12 cellular contexts compared by ENCODE assay signal in genomic region chr15:78830514-78831228, GRCh38. TPM values are rescaled to one million over a fixed set of nuclear protein-coding genes. Genes with fewer than 3 reads are reported as not detected.
DNase-seq lines count a peak whose midpoint lies in the region; ATAC-seq, FAIRE-seq and TF ChIP-seq lines count a peak whose summit lies in the region.
"Had no signal": no experiment of that assay in that cellular context is flagged by ENCODE, and none has a peak within 500 bp of the region (broad histone marks: within the 10 kb centered on the region; RNA-seq: fewer than 3 reads in every experiment).

No MANE protein-coding gene starts in this region.

- peak overlapping the region in 6 of 8 donors; percentile 41 to 81 (median 76) for H3K4me3 Mint-ChIP-seq in CD4-positive, alpha-beta memory T cell
- no peak overlapping the region for H3K4me3 Mint-ChIP-seq in H9
- peak overlapping the region; percentile 75 to 91 (median 82) for H3K4me3 Mint-ChIP-seq in naive thymus-derived CD8-positive, alpha-beta T cell
- H3K4me3 Mint-ChIP-seq: nephron had no signal

- H3K23me2 ChIP-seq in H9 (ENCODE audit: insufficient read length, low read depth, low read length, poor library complexity, severe bottlenecking) = no peaks in the 10 kb centered on the region

- no peaks in the 10 kb centered on the region for H3K36me3 Mint-ChIP-seq in CD4-positive, alpha-beta memory T cell
- no peaks in the 10 kb centered on the region for H3K36me3 Mint-ChIP-seq in H9 (ENCODE audit: insufficient read depth in 1 of 3, low read depth in 3 of 3)
- no peaks in the 10 kb centered on the region for H3K36me3 Mint-ChIP-seq in naive thymus-derived CD8-positive, alpha-beta T cell

- H2BK20ac ChIP-seq in H9 (ENCODE audit: low read depth, low read length, poor library complexity, severe bottlenecking) = no peak overlapping the region

- TF ChIP-seq EP300 in GM12878 (IDR thresholded peaks at IDR 0.05; ENCODE audit: borderline replicate concordance in 1 of 2, control insufficient read depth in 1 of 2, low read depth in 2 of 2, low read length in 2 of 2) = no peak
- TF ChIP-seq EP300 in suprapubic skin (IDR thresholded peaks at IDR 0.05) = no peak

- H3K14ac ChIP-seq in H9 (ENCODE audit: insufficient read depth, low read length) = no peak overlapping the region; the same call in 1 of the 2 replicates

- H2BK15ac ChIP-seq in H9 (ENCODE audit: low read depth, low read length) = no peak overlapping the region

- peaks cover 0 to 20% (median 0%) of the 10 kb centered on the region in 4 donors for H3K4me1 Mint-ChIP-seq in CD4-positive, alpha-beta memory T cell
- H3K4me1 Mint-ChIP-seq in H9 = peaks cover 0 to 5% of the 10 kb centered on the region in 2 experiments; a peak in 3 of 4 replicates
- H3K4me1 Mint-ChIP-seq in naive thymus-derived CD8-positive, alpha-beta T cell = peaks cover 2 to 20% (median 13%) of the 10 kb centered on the region in 4 donors

- H3K79me2 ChIP-seq in H9 (ENCODE audit: insufficient read depth, low read length) (no peaks in the 10 kb centered on the region), GM12878 (ENCODE audit: control insufficient read depth, insufficient read depth, low read length) (no peaks in the 10 kb centered on the region)

- H3K9ac ChIP-seq in H9 (ENCODE audit: extremely low read depth, insufficient read length, low read length) (no peak overlapping the region), GM12878 (ENCODE audit: control insufficient read depth, insufficient read depth, low read length) (no peak overlapping the region; the same call in 1 of the 2 replicates)

- H2AFZ ChIP-seq in H9 (ENCODE audit: low read length) = no peak overlapping the region
- H2AFZ ChIP-seq in GM12878 (ENCODE audit: control insufficient read depth, low read depth, low read length) = peak overlapping the region; percentile 78
- H2AFZ ChIP-seq: PC-9 had no signal

- no peak overlapping the region for H3T11ph ChIP-seq in H9 (ENCODE audit: low read length)

- H4K8ac ChIP-seq in H9 (replicated peaks; ENCODE audit: insufficient read length, low read depth, low read length) = no peak overlapping the region

- no peak overlapping the region for H4K5ac ChIP-seq in H9 (ENCODE audit: insufficient read length, low read depth, low read length)

- no peak overlapping the region for H2AK5ac ChIP-seq in H9 (ENCODE audit: insufficient read length, low read length)

- BruUV-seq in GM12878 (replicated peaks; lab: Mats Ljungman, UMichigan) = no TSS peak

- no peak for TF ChIP-seq CTCF in H9 (conservative IDR thresholded peaks at IDR 0.05)
- no peak for TF ChIP-seq CTCF in GM12878 (IDR thresholded peaks at IDR 0.05 in 2 of 3, conservative IDR thresholded peaks at IDR 0.05 in 1 of 3; ENCODE audit: control insufficient read depth in 2 of 3, extremely low read depth in 1 of 3, insufficient read depth in 1 of 3, low read depth in 3 of 3, low read length in 3 of 3)
- TF ChIP-seq CTCF in suprapubic skin (IDR thresholded peaks at IDR 0.05) = no peak

- no peak overlapping the region for H2BK120ac ChIP-seq in H9 (ENCODE audit: low read depth, low read length, poor library complexity, severe bottlenecking)

- no peak for FAIRE-seq in GM12878 (lab: Jason Lieb, UNC)

- no peak overlapping the region for H3K27ac Mint-ChIP-seq in CD4-positive, alpha-beta memory T cell
- H3K27ac Mint-ChIP-seq in H9 = no peak overlapping the region
- peak overlapping the region in 7 of 10 donors; percentile 9 to 83 (median 71) for H3K27ac Mint-ChIP-seq in naive thymus-derived CD8-positive, alpha-beta T cell
- H3K27ac Mint-ChIP-seq: nephron had no signal

- H3K79me1 ChIP-seq in H9 (ENCODE audit: insufficient read depth, low read depth, low read length, poor library complexity, severe bottlenecking) = no peaks in the 10 kb centered on the region

- no peaks in the 10 kb centered on the region for H3K36me3 ChIP-seq in CD4-positive, alpha-beta memory T cell (ENCODE audit: insufficient read depth, low read length)
- no peaks in the 10 kb centered on the region for H3K36me3 ChIP-seq in GM12878 (ENCODE audit: control insufficient read depth in 2 of 2, insufficient read depth in 2 of 2, low read length in 1 of 2)
- no peaks in the 10 kb centered on the region for H3K36me3 ChIP-seq in suprapubic skin

- H3K4me2 ChIP-seq in H9 (ENCODE audit: insufficient read depth, insufficient read length, low read length) (no peak overlapping the region), GM12878 (ENCODE audit: control insufficient read depth, insufficient read depth) (peak overlapping the region; percentile 33)
- H3K4me2 ChIP-seq: PC-9 had no signal

- H3K23ac ChIP-seq in H9 (ENCODE audit: insufficient read length, low read depth, low read length) = no peak overlapping the region

- H4K20me1 ChIP-seq in H9 (ENCODE audit: control insufficient read depth, insufficient read depth, insufficient read length) (no peaks in the 10 kb centered on the region), GM12878 (ENCODE audit: control insufficient read depth, insufficient read depth) (no peaks in the 10 kb centered on the region)

- H3K27me3 Mint-ChIP-seq in CD4-positive, alpha-beta memory T cell = peaks cover 4 to 14% of the 10 kb centered on the region in 2 donors
- H3K27me3 Mint-ChIP-seq in H9 (ENCODE audit: low read depth) = no peaks in the 10 kb centered on the region
- H3K27me3 Mint-ChIP-seq in naive thymus-derived CD8-positive, alpha-beta T cell = peaks cover 0 to 19% (median 4%) of the 10 kb centered on the region in 5 donors

- H3K27me3 ChIP-seq in CD4-positive, alpha-beta memory T cell (ENCODE audit: insufficient read depth, low read length) = no peaks in the 10 kb centered on the region
- H3K27me3 ChIP-seq in H9 (ENCODE audit: insufficient read depth, low read length) (no peaks in the 10 kb centered on the region), GM12878 (replicated peaks in 1 of 2; ENCODE audit: control insufficient read depth in 2 of 2, insufficient read depth in 2 of 2, low read length in 1 of 2) (no peaks in the 10 kb centered on the region; a peak in 1 of 4 replicates), suprapubic skin (peaks cover 26% of the 10 kb centered on the region)

- no peak overlapping the region for H3K18ac ChIP-seq in H9 (ENCODE audit: insufficient read length, low read depth, low read length)

- intact Hi-C loops in CD4-positive, alpha-beta memory T cell (cut with micrococcal nuclease) = no loop called here
- intact Hi-C loops in GM12878 (cut with micrococcal nuclease; ENCODE audit: unreplicated experiment) = no loop called here

- peak; percentile 65 for ATAC-seq in GM12878
- peak; percentile 67 to 79 for ATAC-seq in naive thymus-derived CD8-positive, alpha-beta T cell
- ATAC-seq in HG03135 (IDR thresholded peaks at IDR 0.05; ENCODE audit: unreplicated experiment) = no peak

- H4K91ac ChIP-seq in H9 (ENCODE audit: insufficient read length, low read depth, low read length) = no peak overlapping the region

- H3K27ac ChIP-seq in CD4-positive, alpha-beta memory T cell (ENCODE audit: low read depth, low read length) = no peak overlapping the region
- H3K27ac ChIP-seq in H9 (ENCODE audit: insufficient read length, low read depth, low read length) (no peak overlapping the region), GM12878 (ENCODE audit: control insufficient read depth, insufficient read depth) (no peak overlapping the region), suprapubic skin (no peak overlapping the region)
- H3K27ac ChIP-seq: PC-9 had no signal

- TF ChIP-seq POLR2A in GM12878 (IDR thresholded peaks at IDR 0.05; ENCODE audit: low read depth, low read length) (peak; percentile 47; the same call in 1 of the 2 replicates), suprapubic skin (IDR thresholded peaks at IDR 0.05) (no peak)

- POLR2A ChIA-PET in CD4-positive, alpha-beta memory T cell (lab: Charles Lee; ENCODE audit: partially characterized antibody) = no interaction called here
- POLR2A ChIA-PET in GM12878 (lab: Charles Lee) = no interaction called here
- POLR2A ChIA-PET in naive thymus-derived CD8-positive, alpha-beta T cell (lab: Charles Lee) = interaction anchor here (1.3 kb wide), 1 partner anchor 43 kb away, joined by 16 read pairs; the partner anchor contains the start of gene MORF4L1

- no peak overlapping the region for H3K4ac ChIP-seq in H9 (ENCODE audit: low read depth, low read length)

- WGBS in H9 (ENCODE audit: extremely low coverage, insufficient read length, low lambda C conversion rate) = no CpG with 5 or more reads among the region's 52 CpGs
- 49% methylated on average over 52 of the region's 52 CpGs for WGBS in GM12878 (ENCODE audit: insufficient coverage, insufficient replicate concordance, low lambda C conversion rate, missing lambda C conversion rate)
- WGBS in suprapubic skin = 64% methylated on average over 15 of the region's 52 CpGs

- CTCF ChIA-PET in CD4-positive, alpha-beta memory T cell (lab: Charles Lee; ENCODE audit: partially characterized antibody) = no interaction called here
- CTCF ChIA-PET in GM12878 (lab: Yijun Ruan, JAX) = interaction anchor here (0.7 kb wide), 1 partner anchor 17 kb away, joined by 3 read pairs; no protein-coding TSS in a partner anchor

- no peaks in the 10 kb centered on the region for H3K9me3 Mint-ChIP-seq in CD4-positive, alpha-beta memory T cell
- no peaks in the 10 kb centered on the region for H3K9me3 Mint-ChIP-seq in H9
- no peaks in the 10 kb centered on the region for H3K9me3 Mint-ChIP-seq in naive thymus-derived CD8-positive, alpha-beta T cell
- H3K9me3 Mint-ChIP-seq: nephron had no signal

- H3K4me3 ChIP-seq in CD4-positive, alpha-beta memory T cell (ENCODE audit: low read length in 2 of 2) = peak overlapping the region in 1 of 2 donors; percentile 32
- H3K4me3 ChIP-seq in GM12878 (no peak overlapping the region), suprapubic skin (no peak overlapping the region)
- H3K4me3 ChIP-seq: PC-9 had no signal

- H3K56ac ChIP-seq in H9 (ENCODE audit: insufficient read length, low read depth, low read length) = no peak overlapping the region

- no peaks in the 10 kb centered on the region for H3K9me3 ChIP-seq in CD4-positive, alpha-beta memory T cell (ENCODE audit: control insufficient read depth in 1 of 2, low read length in 2 of 2)
- H3K9me3 ChIP-seq in H9 (ENCODE audit: control insufficient read depth, low read depth, low read length) = no peaks in the 10 kb centered on the region
- no peaks in the 10 kb centered on the region for H3K9me3 ChIP-seq in GM12878 (replicated peaks; ENCODE audit: control insufficient read depth, insufficient read depth, low read length)
- H3K9me3 ChIP-seq in suprapubic skin = no peaks in the 10 kb centered on the region
- H3K9me3 ChIP-seq: Caco-2 had no signal

- no peaks in the 10 kb centered on the region for H3K4me1 ChIP-seq in CD4-positive, alpha-beta memory T cell (ENCODE audit: insufficient read depth, low read length)
- H3K4me1 ChIP-seq in H9 (ENCODE audit: insufficient read depth, low read length) = 0 out of 2 replicates have a peak, but pooled peaks cover under 1% of the 10 kb centered on the region
- no peaks in the 10 kb centered on the region; the same call in 1 of the 2 replicates for H3K4me1 ChIP-seq in GM12878 (ENCODE audit: control insufficient read depth, insufficient read depth, low read length)
- no peaks in the 10 kb centered on the region for H3K4me1 ChIP-seq in suprapubic skin
- H3K4me1 ChIP-seq: Caco-2 had no signal

- DNase-seq in CD4-positive, alpha-beta memory T cell = no peak
- DNase-seq in H9 (peak; percentile 63), GM12878 (ENCODE audit: low read depth, low spot score) (no peak), kidney glomerular epithelial cell (lab: John Stamatoyannopoulos, UW) (no peak), GDM1 (lab: John Stamatoyannopoulos, UW) (no peak), suprapubic skin (ENCODE audit: low spot score in 2 of 2) (no peak)
- DNase-seq in naive thymus-derived CD8-positive, alpha-beta T cell = peak in 2 of 10 donors; percentile 6 to 33
- DNase-seq: Caco-2, cerebellar nuclear complex, PC-9 had no signal

- RAD21 ChIA-PET in GM12878 (lab: Charles Lee; ENCODE audit: unreplicated experiment) = no interaction called here

- SMC1A ChIA-PET in GM12878 (lab: Charles Lee; ENCODE audit: uncharacterized antibody, unreplicated experiment) = no interaction called here

- no peak for TF ChIP-seq RAD21 in GM12878 (IDR thresholded peaks at IDR 0.05; ENCODE audit: insufficient read depth, low read depth, low read length)

- no peak overlapping the region for H2BK12ac ChIP-seq in H9 (ENCODE audit: insufficient read length, low read depth, low read length)

- no peak overlapping the region for H2BK5ac ChIP-seq in H9 (ENCODE audit: insufficient read length, low read length)

- in situ Hi-C loops in GM12878 (cut with MboI) = no loop called here

RNA-seq across cellular contexts. Expression of gene ADAMTS7, which starts 19.4 kb away (rescaled TPM):
- total RNA-seq in CD4-positive, alpha-beta memory T cell = not detected
- not detected for polyA plus RNA-seq in CD4-positive, alpha-beta memory T cell
- total RNA-seq in H9 (2021) (23.1 and 25.0 TPM in 2 replicates), GM12878 (2014; rRNA removed) (0.22 TPM in 1 of 2 replicates, not detected in the other), GM12878 (2014; rRNA removed; fragmentation: Illumina TruSeq; extraction: Trizol) (0.09 TPM in 1 of 2 replicates, not detected in the other), GM12878 (2021) (0.08 and 0.28 TPM in 2 replicates), suprapubic skin (1 to 10 TPM; 1.1 to 1.2 (median 1.2) TPM)
- total RNA-seq in GM12878 (2013; cell fraction: nucleolus; rRNA removed) = not detected in 2 replicates
- polyA plus RNA-seq in GM12878 (2011; ENCODE audit: low read depth) = 0.07 TPM
- polyA plus RNA-seq in GM12878 (2011; rRNA removed) (not detected in 2 replicates), GM12878 (2014; fragmentation: Illumina TruSeq; extraction: Trizol) (0.03 TPM in 1 of 2 replicates, not detected in the other), GM12878 (2014; fragmentation: Nextera tagmentation; extraction: Ambion mirVana) (not detected), GM12878 (2014; rRNA removed) (0.09 and 0.16 TPM in 2 replicates), GM12878 (2016; fragmentation: Nextera tagmentation; extraction: Ambion mirVana) (under 1 TPM in 1 of 2 experiments, not detected in 1; 0.04 TPM)
- polyA plus RNA-seq in GM12878 (2011; cell fraction: cytosol; rRNA removed) = 0.06 TPM in 1 of 2 replicates, not detected in the other
- 0.12 and 0.35 TPM in 2 replicates for polyA plus RNA-seq in GM12878 (2011; cell fraction: nucleus; rRNA removed)
- 0.24 and 0.48 TPM in 2 replicates for polyA plus RNA-seq in GM12878 (2012)
- polyA minus RNA-seq in GM12878 (2011; rRNA and poly(A)+ RNA removed) = not detected in 2 replicates
- not detected in 2 replicates for polyA minus RNA-seq in GM12878 (2011; cell fraction: cytosol; rRNA and poly(A)+ RNA removed)
- polyA minus RNA-seq in GM12878 (2011; cell fraction: nucleus; rRNA and poly(A)+ RNA removed) = not detected in 2 replicates
- total RNA-seq in naive thymus-derived CD8-positive, alpha-beta T cell = under 1 TPM; 0.16 to 0.31 TPM
- not detected for polyA plus RNA-seq in naive thymus-derived CD8-positive, alpha-beta T cell

RNA-seq across cellular contexts. Expression of gene MORF4L1, which starts 42.0 kb away (rescaled TPM):
- total RNA-seq in CD4-positive, alpha-beta memory T cell = 100 to 1,000 TPM; 260 to 263 TPM
- 100 to 1,000 TPM; 284 to 395 TPM for polyA plus RNA-seq in CD4-positive, alpha-beta memory T cell
- total RNA-seq in H9 (2021) = 544 and 553 TPM in 2 replicates
- total RNA-seq in GM12878 (2013; cell fraction: nucleolus; rRNA removed) = 189 and 192 TPM in 2 replicates
- 113 and 132 TPM in 2 replicates for total RNA-seq in GM12878 (2014; rRNA removed)
- 183 and 189 TPM in 2 replicates for total RNA-seq in GM12878 (2014; rRNA removed; fragmentation: Illumina TruSeq; extraction: Trizol)
- 227 and 245 TPM in 2 replicates for total RNA-seq in GM12878 (2021)
- 210 TPM for polyA plus RNA-seq in GM12878 (2011; ENCODE audit: low read depth)
- 356 and 537 TPM in 2 replicates for polyA plus RNA-seq in GM12878 (2011; rRNA removed)
- polyA plus RNA-seq in GM12878 (2011; cell fraction: cytosol; rRNA removed) = 120 and 179 TPM in 2 replicates
- 98.5 and 126 TPM in 2 replicates for polyA plus RNA-seq in GM12878 (2011; cell fraction: nucleus; rRNA removed)
- 241 and 341 TPM in 2 replicates for polyA plus RNA-seq in GM12878 (2012)
- polyA plus RNA-seq in GM12878 (2014; fragmentation: Illumina TruSeq; extraction: Trizol) = 636 and 940 TPM in 2 replicates
- polyA plus RNA-seq in GM12878 (2014; fragmentation: Nextera tagmentation; extraction: Ambion mirVana) = 100 to 1,000 TPM; 230 to 403 TPM
- 325 and 426 TPM in 2 replicates for polyA plus RNA-seq in GM12878 (2014; rRNA removed)
- polyA plus RNA-seq in GM12878 (2016; fragmentation: Nextera tagmentation; extraction: Ambion mirVana) = 100 to 1,000 TPM; 184 to 198 TPM
- polyA minus RNA-seq in GM12878 (2011; rRNA and poly(A)+ RNA removed) = 76.0 and 104 TPM in 2 replicates
- polyA minus RNA-seq in GM12878 (2011; cell fraction: cytosol; rRNA and poly(A)+ RNA removed) = 52.9 and 57.2 TPM in 2 replicates
- 41.2 and 59.2 TPM in 2 replicates for polyA minus RNA-seq in GM12878 (2011; cell fraction: nucleus; rRNA and poly(A)+ RNA removed)
- 100 to 1,000 TPM; 271 to 320 TPM for total RNA-seq in naive thymus-derived CD8-positive, alpha-beta T cell
- 100 to 1,000 TPM; 286 to 311 (median 298) TPM for polyA plus RNA-seq in naive thymus-derived CD8-positive, alpha-beta T cell
- 100 to 1,000 TPM; 103 to 149 (median 127) TPM for total RNA-seq in suprapubic skin

Comparison
In these comparisons a context has a peak if more than half of its experiments do, and no peak if none do; other contexts are left out.
1. H3K27ac Mint-ChIP-seq: peak in naive thymus-derived CD8-positive, alpha-beta T cell (7 of 10); none in CD4-positive, alpha-beta memory T cell (0 of 7) and H9 (0 of 3).
2. H3K4me3 Mint-ChIP-seq: peak in CD4-positive, alpha-beta memory T cell (6 of 8) and naive thymus-derived CD8-positive, alpha-beta T cell (10 of 10); none in H9 (0 of 2).
3. RNA of gene ADAMTS7, which starts 19.4 kb away (total RNA-seq): 23.1 to 25.0 TPM in H9; 1.1 to 1.2 TPM in suprapubic skin, 0.16 to 0.31 TPM in naive thymus-derived CD8-positive, alpha-beta T cell, not detected in CD4-positive, alpha-beta memory T cell and 0.08 to 0.28 TPM in GM12878; every median in the first group is over 10 times any median in the second.